8 cellular contexts compared by ENCODE assay signal in the genomic region with DNA sequence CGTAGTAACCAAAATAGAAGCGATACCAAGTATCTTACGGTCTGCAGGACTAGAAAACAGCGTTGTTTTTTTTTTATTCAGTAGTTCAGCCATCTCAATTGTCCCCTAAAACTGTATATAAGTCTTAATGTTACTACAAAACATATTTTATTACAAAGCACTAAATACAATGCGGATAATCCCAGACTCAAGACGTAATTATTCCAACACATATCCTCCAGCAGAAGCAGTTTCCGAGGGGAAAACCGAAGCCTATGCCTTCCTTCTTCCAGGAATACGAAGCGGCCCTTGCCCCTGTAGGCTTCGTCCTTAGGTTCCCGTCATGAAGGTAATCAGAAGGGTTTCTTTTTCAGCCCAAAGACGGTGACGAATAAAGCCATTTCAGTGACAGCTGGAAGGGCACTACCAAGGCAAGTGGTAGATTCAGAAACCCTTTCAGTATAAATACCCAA. TPM values are rescaled to one million over a fixed set of nuclear protein-coding genes. Genes with fewer than 3 reads are reported as not detected.
DNase-seq lines count a peak whose midpoint lies in the region; ATAC-seq lines count a peak whose summit lies in the region.

No MANE protein-coding gene starts in this region.

- ATAC-seq in HG03280 (IDR thresholded peaks at IDR 0.05; ENCODE audit: unreplicated experiment) = no peak
- ATAC-seq in GM21381 (IDR thresholded peaks at IDR 0.05; ENCODE audit: unreplicated experiment) = no peak

- DNase-seq in NCI-H82 (lab: John Stamatoyannopoulos, UW) (peak; percentile 91), NCI-H82 treated with DMSO at 0.1 percent for 48 hours (lab: John Stamatoyannopoulos, UW; ENCODE audit: unreplicated experiment) (no peak), inferior parietal cortex (ENCODE audit: extremely low spot score) (no peak)
- DNase-seq in activated T-helper 1 cell treated with anti-CD3 and anti-CD28 coated beads, Interleukin-12 subunit alpha, Interleukin-12 subunit beta, Interleukin-2, Interleukin-4 antibody, amounts not matched to agents 30 ng/mL and 10 ng/mL and 1 ng/mL, durations not matched to agents 14 hours and 24 hours and 36 hours (ENCODE audit: low spot score) = no peak

- H3K27me3 Mint-ChIP-seq in activated T-helper 1 cell treated with anti-CD3 and anti-CD28 coated beads, Interleukin-12 subunit alpha, Interleukin-12 subunit beta, Interleukin-2, Interleukin-4 antibody, amounts not matched to agents 30 ng/mL and 10 ng/mL and 1 ng/mL, durations not matched to agents 14 hours and 24 hours and 36 hours (ENCODE audit: insufficient read depth) = peaks cover under 1% of the 10 kb centered on the region

- H3K9me3 ChIP-seq in iPS-20b (ENCODE audit: insufficient read depth, low read depth, low read length) (no peaks in the 10 kb centered on the region), subcutaneous abdominal adipose tissue (ENCODE audit: control insufficient read depth in 5 of 5, low read length in 5 of 5) (no peaks in the 10 kb centered on the region)

- intact Hi-C loops in activated T-helper 1 cell treated with anti-CD3 and anti-CD28 coated beads, Interleukin-12 subunit alpha, Interleukin-12 subunit beta, Interleukin-2, Interleukin-4 antibody, amounts not matched to agents 30 ng/mL and 10 ng/mL and 1 ng/mL, durations not matched to agents 14 hours and 24 hours and 36 hours (cut with micrococcal nuclease) = loop anchor here (1.0 kb wide), 7 partner anchors 10 to 54 kb away; no protein-coding TSS in a partner anchor

- no peaks in the 10 kb centered on the region for H3K27me3 ChIP-seq in iPS-20b (ENCODE audit: insufficient read depth, low read length)
- no peaks in the 10 kb centered on the region for H3K27me3 ChIP-seq in subcutaneous abdominal adipose tissue (ENCODE audit: control insufficient read depth in 5 of 5, insufficient read depth in 4 of 5, low read length in 5 of 5)

- H3K36me3 Mint-ChIP-seq in activated T-helper 1 cell treated with anti-CD3 and anti-CD28 coated beads, Interleukin-12 subunit alpha, Interleukin-12 subunit beta, Interleukin-2, Interleukin-4 antibody, amounts not matched to agents 30 ng/mL and 10 ng/mL and 1 ng/mL, durations not matched to agents 14 hours and 24 hours and 36 hours (ENCODE audit: low read depth) = no peaks in the 10 kb centered on the region

- no peaks in the 10 kb centered on the region for H3K9me3 Mint-ChIP-seq in activated T-helper 1 cell treated with anti-CD3 and anti-CD28 coated beads, Interleukin-12 subunit alpha, Interleukin-12 subunit beta, Interleukin-2, Interleukin-4 antibody, amounts not matched to agents 30 ng/mL and 10 ng/mL and 1 ng/mL, durations not matched to agents 14 hours and 24 hours and 36 hours

- peak overlapping the region; percentile 79 for H3K4me3 ChIP-seq in iPS-20b (ENCODE audit: low read length)
- peak overlapping the region; percentile 40 to 73 (median 58) for H3K4me3 ChIP-seq in subcutaneous abdominal adipose tissue (ENCODE audit: low read depth in 1 of 5, low read length in 5 of 5)

- peak overlapping the region; percentile 92 for H3K9ac ChIP-seq in iPS-20b (ENCODE audit: low read depth, low read length)
- H3K9ac ChIP-seq in subcutaneous abdominal adipose tissue (ENCODE audit: low read length in 5 of 5) = peak overlapping the region in 3 of 5 donors; percentile 66 to 80 (median 75)

- H3K27ac Mint-ChIP-seq in activated T-helper 1 cell treated with anti-CD3 and anti-CD28 coated beads, Interleukin-12 subunit alpha, Interleukin-12 subunit beta, Interleukin-2, Interleukin-4 antibody, amounts not matched to agents 30 ng/mL and 10 ng/mL and 1 ng/mL, durations not matched to agents 14 hours and 24 hours and 36 hours = peak overlapping the region; percentile 99

- peaks cover 40% of the 10 kb centered on the region for H3K4me1 Mint-ChIP-seq in activated T-helper 1 cell treated with anti-CD3 and anti-CD28 coated beads, Interleukin-12 subunit alpha, Interleukin-12 subunit beta, Interleukin-2, Interleukin-4 antibody, amounts not matched to agents 30 ng/mL and 10 ng/mL and 1 ng/mL, durations not matched to agents 14 hours and 24 hours and 36 hours (ENCODE audit: low read depth)

- peak overlapping the region; percentile 89 for H3K27ac ChIP-seq in iPS-20b (ENCODE audit: low read length)
- H3K27ac ChIP-seq in subcutaneous abdominal adipose tissue (ENCODE audit: low read depth, low read length) = peak overlapping the region; percentile 94

- peak overlapping the region; percentile 87 for H3K4me3 Mint-ChIP-seq in activated T-helper 1 cell treated with anti-CD3 and anti-CD28 coated beads, Interleukin-12 subunit alpha, Interleukin-12 subunit beta, Interleukin-2, Interleukin-4 antibody, amounts not matched to agents 30 ng/mL and 10 ng/mL and 1 ng/mL, durations not matched to agents 14 hours and 24 hours and 36 hours

- peaks cover 8% of the 10 kb centered on the region; the same call in 1 of the 2 replicates for H3K4me1 ChIP-seq in iPS-20b (ENCODE audit: insufficient read depth, low read length)
- H3K4me1 ChIP-seq in subcutaneous abdominal adipose tissue (ENCODE audit: control insufficient read depth in 5 of 5, insufficient read depth in 5 of 5, low read length in 5 of 5) = peaks cover 3 to 35% (median 29%) of the 10 kb centered on the region in 5 donors

- H3K36me3 ChIP-seq in iPS-20b (ENCODE audit: insufficient read depth, low read depth, low read length) (no peaks in the 10 kb centered on the region), subcutaneous abdominal adipose tissue (ENCODE audit: control insufficient read depth in 5 of 5, insufficient read depth in 5 of 5, low read length in 5 of 5) (no peaks in the 10 kb centered on the region)

RNA-seq across cellular contexts. Expression of a gene that starts 2.3 kb away (rescaled TPM):
- total RNA-seq in activated T-helper 1 cell treated with anti-CD3 and anti-CD28 coated beads, Interleukin-12 subunit alpha, Interleukin-12 subunit beta, Interleukin-2, Interleukin-4 antibody, amounts not matched to agents 30 ng/mL and 10 ng/mL and 1 ng/mL, durations not matched to agents 14 hours and 24 hours and 36 hours = 19.3 and 20.8 TPM in 2 replicates

RNA-seq across cellular contexts. Expression of a gene that starts 11.1 kb away (rescaled TPM):
- total RNA-seq in activated T-helper 1 cell treated with anti-CD3 and anti-CD28 coated beads, Interleukin-12 subunit alpha, Interleukin-12 subunit beta, Interleukin-2, Interleukin-4 antibody, amounts not matched to agents 30 ng/mL and 10 ng/mL and 1 ng/mL, durations not matched to agents 14 hours and 24 hours and 36 hours = 54.7 and 55.9 TPM in 2 replicates

RNA-seq across cellular contexts. Expression of a gene that starts 16.1 kb away (rescaled TPM):
- total RNA-seq in activated T-helper 1 cell treated with anti-CD3 and anti-CD28 coated beads, Interleukin-12 subunit alpha, Interleukin-12 subunit beta, Interleukin-2, Interleukin-4 antibody, amounts not matched to agents 30 ng/mL and 10 ng/mL and 1 ng/mL, durations not matched to agents 14 hours and 24 hours and 36 hours = 6.3 and 6.7 TPM in 2 replicates

RNA-seq across cellular contexts. Expression of a gene that starts 21.7 kb away (rescaled TPM):
- total RNA-seq in activated T-helper 1 cell treated with anti-CD3 and anti-CD28 coated beads, Interleukin-12 subunit alpha, Interleukin-12 subunit beta, Interleukin-2, Interleukin-4 antibody, amounts not matched to agents 30 ng/mL and 10 ng/mL and 1 ng/mL, durations not matched to agents 14 hours and 24 hours and 36 hours = 36.9 and 37.4 TPM in 2 replicates

RNA-seq across cellular contexts. Expression of a gene that starts 36.5 kb away (rescaled TPM):
- 82.2 and 88.7 TPM in 2 replicates for total RNA-seq in activated T-helper 1 cell treated with anti-CD3 and anti-CD28 coated beads, Interleukin-12 subunit alpha, Interleukin-12 subunit beta, Interleukin-2, Interleukin-4 antibody, amounts not matched to agents 30 ng/mL and 10 ng/mL and 1 ng/mL, durations not matched to agents 14 hours and 24 hours and 36 hours
